In genomic region chr11:96303980-96304379, GRCh38 we compare ENCODE assay signal across 14 cellular contexts. TPM values are rescaled to one million over a fixed set of nuclear protein-coding genes. Genes with fewer than 3 reads are reported as not detected.
DNase-seq lines count a peak whose midpoint lies in the region; ATAC-seq and TF ChIP-seq lines count a peak whose summit lies in the region.
"Had no signal": no experiment of that assay in that cellular context is flagged by ENCODE, and none has a peak within 500 bp of the region (broad histone marks: within the 10 kb centered on the region; RNA-seq: fewer than 3 reads in every experiment).

No MANE protein-coding gene starts in this region.

- H3K9me3 ChIP-seq in heart right ventricle: no peaks in the 10 kb centered on the region
- H3K9me3 ChIP-seq in ascending aorta: no peaks in the 10 kb centered on the region
- H3K9me3 ChIP-seq in transverse colon: no peaks in the 10 kb centered on the region

- no peak for TF ChIP-seq EP300 in transverse colon (IDR thresholded peaks at IDR 0.05; ENCODE audit: low read depth)

- intact Hi-C loops in heart right ventricle (cut with DNase I) (loop anchor here in 2 of 10 donors (5.0 kb wide), 2 partner anchors 37 to 38 kb away; partner anchors contain the start of gene MAML2 (in 1 of the 2)), cardiac septum (cut with DNase I) (no loop called here), ascending aorta (cut with DNase I) (loop anchor here (5.0 kb wide), 1 partner anchor 42 kb away; no protein-coding TSS in a partner anchor), transverse colon (cut with DNase I; ENCODE audit: low total_unique reads) (no loop called here)
- intact Hi-C loops in activated T-helper 2 cell treated with anti-CD3 and anti-CD28 coated beads, Interferon-gamma antibody, Interleukin-2, Interleukin-4, amounts not matched to agents 10 μg/mL and 5 μg/mL and 100 μg/mL, durations not matched to agents 14 hours and 24 hours and 36 hours (cut with micrococcal nuclease): no loop called here

- H3K36me3 ChIP-seq in heart right ventricle (no peaks in the 10 kb centered on the region), ascending aorta (no peaks in the 10 kb centered on the region), transverse colon (no peaks in the 10 kb centered on the region)

- in situ Hi-C loops in transverse colon (cut with MboI; ENCODE audit: low pct_ligation_motif_present in 1 of 4, low pct_unique_long_range_greater_than_20kb in 1 of 4, low sequenced_read_pairs in 3 of 4): no loop called here

- TF ChIP-seq CTCF in heart right ventricle (IDR thresholded peaks at IDR 0.05): no peak
- no peak for TF ChIP-seq CTCF in ascending aorta (IDR thresholded peaks at IDR 0.05)
- no peak for TF ChIP-seq CTCF in transverse colon (IDR thresholded peaks at IDR 0.05)

- H3K27me3 ChIP-seq in heart right ventricle (no peaks in the 10 kb centered on the region), ascending aorta (no peaks in the 10 kb centered on the region), transverse colon (no peaks in the 10 kb centered on the region)

- H3K4me1 ChIP-seq in heart right ventricle (peaks cover 3 to 91% (median 62%) of the 10 kb centered on the region in 9 donors), ascending aorta (peaks cover 16 to 53% of the 10 kb centered on the region in 2 donors), transverse colon (peaks cover 49 to 86% (median 63%) of the 10 kb centered on the region in 4 donors)

- H3K4me3 ChIP-seq in heart right ventricle: no peak overlapping the region
- H3K4me3 ChIP-seq in ascending aorta: no peak overlapping the region
- no peak overlapping the region for H3K4me3 ChIP-seq in transverse colon

- peak overlapping the region; percentile 59 for H3K27ac Mint-ChIP-seq in memory B cell
- H3K27ac Mint-ChIP-seq in immature natural killer cell: peak overlapping the region in 1 of 6 donors; percentile 25
- no peak overlapping the region for H3K27ac Mint-ChIP-seq in activated T-helper 2 cell treated with anti-CD3 and anti-CD28 coated beads, Interferon-gamma antibody, Interleukin-2, Interleukin-4, amounts not matched to agents 10 μg/mL and 5 μg/mL and 100 μg/mL, durations not matched to agents 14 hours and 24 hours and 36 hours

- DNase-seq in heart right ventricle: no peak
- DNase-seq in cardiac septum (ENCODE audit: low spot score): no peak
- DNase-seq in ascending aorta (ENCODE audit: low spot score in 2 of 2): no peak
- DNase-seq in memory B cell (ENCODE audit: low spot score in 2 of 2): no peak
- no peak for DNase-seq in transverse colon
- no peak for DNase-seq in Kasumi-1 (lab: John Stamatoyannopoulos, UW)
- DNase-seq in immature natural killer cell: no peak
- DNase-seq in activated T-helper 2 cell treated with anti-CD3 and anti-CD28 coated beads, Interferon-gamma antibody, Interleukin-2, Interleukin-4, amounts not matched to agents 10 μg/mL and 5 μg/mL and 100 μg/mL, durations not matched to agents 14 hours and 24 hours and 36 hours (ENCODE audit: low spot score): no peak
- DNase-seq: activated CD4-positive, alpha-beta T cell treated with anti-CD3 and anti-CD28 coated beads for 48 hours; activated effector memory CD4-positive, alpha-beta T cell treated with anti-CD3 and anti-CD28 coated beads, Interleukin-2, amount 50 U/mL, for 16 hours; central memory CD4-positive, alpha-beta T cell; DMS79; occipital lobe; stimulated activated CD4-positive, alpha-beta T cell treated with anti-CD3 and anti-CD28 coated beads, Interleukin-12 subunit alpha, Interleukin-12 subunit beta, amount 100 ng/mL, for 4 hours had no signal

- 58 to 62% methylated on average over 3 of the region's 3 CpGs for WGBS in heart right ventricle, 2 donors
- WGBS in transverse colon (ENCODE audit: low coverage in 1 of 2), 2 donors: 57 to 86% methylated on average over 3 of the region's 3 CpGs

- ATAC-seq in heart right ventricle: no peak
- ATAC-seq in memory B cell (ENCODE audit: low read depth): no peak

- H3K9me3 Mint-ChIP-seq in memory B cell (no peaks in the 10 kb centered on the region), immature natural killer cell (no peaks in the 10 kb centered on the region)
- no peaks in the 10 kb centered on the region for H3K9me3 Mint-ChIP-seq in activated T-helper 2 cell treated with anti-CD3 and anti-CD28 coated beads, Interferon-gamma antibody, Interleukin-2, Interleukin-4, amounts not matched to agents 10 μg/mL and 5 μg/mL and 100 μg/mL, durations not matched to agents 14 hours and 24 hours and 36 hours

- H3K27ac ChIP-seq in heart right ventricle (peak overlapping the region in 6 of 10 donors; percentile 39 to 59 (median 50)), ascending aorta (peak overlapping the region; percentile 73 to 81), transverse colon (peak overlapping the region; percentile 42 to 67 (median 66))

- TF ChIP-seq POLR2A in transverse colon (IDR thresholded peaks at IDR 0.05): no peak

- peaks cover 4% of the 10 kb centered on the region for H3K36me3 Mint-ChIP-seq in memory B cell
- peaks cover 0 to 4% (median 0%) of the 10 kb centered on the region in 3 donors for H3K36me3 Mint-ChIP-seq in immature natural killer cell
- H3K36me3 Mint-ChIP-seq in activated T-helper 2 cell treated with anti-CD3 and anti-CD28 coated beads, Interferon-gamma antibody, Interleukin-2, Interleukin-4, amounts not matched to agents 10 μg/mL and 5 μg/mL and 100 μg/mL, durations not matched to agents 14 hours and 24 hours and 36 hours (ENCODE audit: low read depth): peaks cover 15% of the 10 kb centered on the region

- no peaks in the 10 kb centered on the region for H3K27me3 Mint-ChIP-seq in memory B cell
- H3K27me3 Mint-ChIP-seq in immature natural killer cell (ENCODE audit: low read depth in 3 of 3): no peaks in the 10 kb centered on the region
- no peaks in the 10 kb centered on the region for H3K27me3 Mint-ChIP-seq in activated T-helper 2 cell treated with anti-CD3 and anti-CD28 coated beads, Interferon-gamma antibody, Interleukin-2, Interleukin-4, amounts not matched to agents 10 μg/mL and 5 μg/mL and 100 μg/mL, durations not matched to agents 14 hours and 24 hours and 36 hours (ENCODE audit: low read depth)

- H3K4me1 Mint-ChIP-seq in memory B cell (peaks cover 34% of the 10 kb centered on the region), immature natural killer cell (peaks cover 24 to 55% of the 10 kb centered on the region in 2 donors)
- H3K4me1 Mint-ChIP-seq in activated T-helper 2 cell treated with anti-CD3 and anti-CD28 coated beads, Interferon-gamma antibody, Interleukin-2, Interleukin-4, amounts not matched to agents 10 μg/mL and 5 μg/mL and 100 μg/mL, durations not matched to agents 14 hours and 24 hours and 36 hours (ENCODE audit: low read depth): peaks cover 50% of the 10 kb centered on the region

- H3K4me3 Mint-ChIP-seq in memory B cell: no peak overlapping the region
- H3K4me3 Mint-ChIP-seq in immature natural killer cell: no peak overlapping the region
- no peak overlapping the region for H3K4me3 Mint-ChIP-seq in activated T-helper 2 cell treated with anti-CD3 and anti-CD28 coated beads, Interferon-gamma antibody, Interleukin-2, Interleukin-4, amounts not matched to agents 10 μg/mL and 5 μg/mL and 100 μg/mL, durations not matched to agents 14 hours and 24 hours and 36 hours (ENCODE audit: low read depth)

RNA-seq across cellular contexts. Expression of gene MAML2, which starts 39.0 kb away (rescaled TPM):
- total RNA-seq in heart right ventricle (1 to 10 TPM; 2.9 to 6.1 (median 4.5) TPM), cardiac septum (4.8 TPM), ascending aorta (13.2 TPM), transverse colon (10 to 100 TPM; 15.9 to 31.9 (median 24.9) TPM)
- polyA plus RNA-seq in heart right ventricle (1 to 10 TPM; 1.3 to 1.9 TPM), immature natural killer cell (1 to 10 TPM in 2 of 3 donors, under 1 TPM in 1; 0.26 to 4.5 (median 1.1) TPM)
- 10.5 and 11.8 TPM in 2 replicates for total RNA-seq in activated T-helper 2 cell treated with anti-CD3 and anti-CD28 coated beads, Interferon-gamma antibody, Interleukin-2, Interleukin-4, amounts not matched to agents 10 μg/mL and 5 μg/mL and 100 μg/mL, durations not matched to agents 14 hours and 24 hours and 36 hours
